ENCODE assay signal across 18 cellular contexts in the genomic region with DNA sequence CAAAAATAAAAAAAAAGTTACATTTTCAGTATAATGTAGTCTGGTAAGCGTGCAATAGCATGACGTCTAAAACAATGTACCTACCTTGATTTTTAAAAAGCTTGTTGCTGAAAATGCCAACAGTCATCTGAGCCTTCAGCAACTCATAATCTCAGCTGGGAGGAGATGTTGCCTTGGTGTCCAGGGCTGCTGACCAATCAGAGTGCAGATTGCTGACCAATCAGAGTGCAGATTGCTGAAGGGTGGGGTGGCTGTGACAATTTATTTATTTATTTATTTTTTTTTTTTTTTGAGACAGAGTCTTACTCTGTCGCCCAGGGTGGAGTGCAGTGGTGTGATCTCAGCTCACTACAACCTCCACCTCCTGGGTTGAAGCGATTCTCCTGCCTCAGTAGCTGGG.
"Had no signal": no experiment of that assay in that cellular context is flagged by ENCODE, and none has a peak within 500 bp of the region (broad histone marks: within the 10 kb centered on the region; RNA-seq: fewer than 3 reads in every experiment).

No MANE protein-coding gene starts in this region.

- H3K9me3 Mint-ChIP-seq: stimulated activated effector memory CD8-positive, alpha-beta T cell treated with anti-CD3 and anti-CD28 coated beads, Interleukin-12 subunit alpha, Interleukin-12 subunit beta, amount 100 ng/mL, for 72 hours had no signal

- ATAC-seq: left cardiac atrium; mucosa of descending colon; naive thymus-derived CD8-positive, alpha-beta T cell; stimulated activated effector memory CD8-positive, alpha-beta T cell treated with anti-CD3 and anti-CD28 coated beads, Interleukin-12 subunit alpha, Interleukin-12 subunit beta, amount 100 ng/mL, for 72 hours had no signal

- H3K27ac ChIP-seq: breast epithelium, esophagus muscularis mucosa, neutrophil, transverse colon had no signal

- H3K4me1 ChIP-seq: breast epithelium, esophagus muscularis mucosa, transverse colon had no signal

- H3K4me3 ChIP-seq: breast epithelium, esophagus muscularis mucosa, mucosa of descending colon, smooth muscle cell, transverse colon had no signal

- H3K4me2 ChIP-seq: smooth muscle cell had no signal

- H3K27me3 Mint-ChIP-seq: activated B cell treated with CpG ODN at 0.5 μM for 24 hours; activated CD4-positive, alpha-beta T cell treated with anti-CD3 and anti-CD28 coated beads, Interleukin-2, amount 10 ng/mL, durations not matched to agents 7 days and 5 days; activated naive CD8-positive, alpha-beta T cell treated with anti-CD3 and anti-CD28 coated beads, Interleukin-2, amount 10 ng/mL, durations not matched to agents 7 days and 5 days; naive thymus-derived CD8-positive, alpha-beta T cell had no signal

- H3K4me3 Mint-ChIP-seq: activated B cell treated with CpG ODN at 0.5 μM for 24 hours; activated CD4-positive, alpha-beta T cell treated with anti-CD3 and anti-CD28 coated beads, Interleukin-2, amount 10 ng/mL, durations not matched to agents 7 days and 5 days; activated naive CD8-positive, alpha-beta T cell treated with anti-CD3 and anti-CD28 coated beads, Interleukin-2, amount 10 ng/mL, durations not matched to agents 7 days and 5 days; naive thymus-derived CD8-positive, alpha-beta T cell; T-helper 1 cell treated with Interleukin-12 subunit alpha and Interleukin-12 subunit beta and Interleukin-4 antibody, amounts not matched to agents 30 μg/mL and 1 μg/mL, for 36 hours had no signal

- H3K36me3 ChIP-seq: breast epithelium, neutrophil had no signal

- H3K27me3 ChIP-seq: breast epithelium, neutrophil, transverse colon had no signal

- DNase-seq: activated B cell treated with CpG ODN at 0.5 μM for 24 hours; activated CD4-positive, alpha-beta T cell treated with anti-CD3 and anti-CD28 coated beads, Interleukin-2, amount 10 ng/mL, durations not matched to agents 7 days and 5 days; activated gamma-delta T cell treated with Interleukin-2 at 50 U/mL for 16 hours; activated naive CD8-positive, alpha-beta T cell treated with anti-CD3 and anti-CD28 coated beads, Interleukin-2, amount 10 ng/mL, durations not matched to agents 7 days and 5 days; activated T-cell treated with anti-CD3 and anti-CD28 coated beads, Interleukin-2, amount 50 U/mL, for 1 hour; foreskin fibroblast; glutamatergic neuron; immature natural killer cell; left cardiac atrium; mucosa of descending colon; naive thymus-derived CD8-positive, alpha-beta T cell; transverse colon had no signal

- H3K9me3 ChIP-seq: neutrophil had no signal
